Comparison of ENCODE assay signal across 31 cellular contexts in genomic region chr3:148546959-148547358, GRCh38.
"Had no signal": no experiment of that assay in that cellular context is flagged by ENCODE, and none has a peak within 500 bp of the region (broad histone marks: within the 10 kb centered on the region; RNA-seq: fewer than 3 reads in every experiment).

No MANE protein-coding gene starts in this region.

- H3K4me3 ChIP-seq: coronary artery, esophagus squamous epithelium, gastroesophageal sphincter had no signal

- H3K4me1 ChIP-seq: esophagus squamous epithelium, gastroesophageal sphincter had no signal

- H3K9me3 ChIP-seq: esophagus squamous epithelium, gastroesophageal sphincter had no signal

- H3K27me3 Mint-ChIP-seq: activated B cell treated with CpG ODN at 0.5 μM for 24 hours; activated CD4-positive, alpha-beta memory T cell treated with anti-CD3 and anti-CD28 coated beads for 36 hours; activated CD4-positive, alpha-beta T cell treated with anti-CD3 and anti-CD28 coated beads, Interleukin-2, amount 10 ng/mL, durations not matched to agents 24 days and 14 days; activated CD8-positive, alpha-beta memory T cell treated with anti-CD3 and anti-CD28 coated beads, Interleukin-2, amount 10 ng/mL, durations not matched to agents 7 days and 5 days; activated naive CD8-positive, alpha-beta T cell; central memory CD8-positive, alpha-beta T cell; effector memory CD8-positive, alpha-beta T cell; T-helper 17 cell had no signal

- H3K27me3 ChIP-seq: brain microvascular endothelial cell, esophagus squamous epithelium, gastroesophageal sphincter had no signal

- H3K9me3 Mint-ChIP-seq: activated B cell treated with CpG ODN at 0.5 μM for 24 hours; activated CD4-positive, alpha-beta T cell treated with anti-CD3 and anti-CD28 coated beads, Interleukin-2, amount 10 ng/mL, durations not matched to agents 24 days and 14 days; activated T-helper 1 cell treated with anti-CD3 and anti-CD28 coated beads, Interleukin-12 subunit alpha, Interleukin-12 subunit beta, Interleukin-2, Interleukin-4 antibody, amounts not matched to agents 30 ng/mL and 10 ng/mL and 1 ng/mL, durations not matched to agents 14 hours and 24 hours and 36 hours had no signal

- H3K27ac Mint-ChIP-seq: activated B cell treated with CpG ODN at 0.5 μM for 24 hours; activated CD4-positive, alpha-beta memory T cell treated with anti-CD3 and anti-CD28 coated beads for 36 hours; activated CD4-positive, alpha-beta T cell treated with anti-CD3 and anti-CD28 coated beads, Interleukin-2, amount 10 ng/mL, durations not matched to agents 24 days and 14 days; activated CD8-positive, alpha-beta memory T cell treated with anti-CD3 and anti-CD28 coated beads, Interleukin-2, amount 10 ng/mL, durations not matched to agents 7 days and 5 days; activated CD8-positive, alpha-beta T cell treated with anti-CD3 and anti-CD28 coated beads, Interleukin-2, amount 10 ng/mL, durations not matched to agents 7 days and 5 days; activated naive CD8-positive, alpha-beta T cell; activated T-helper 1 cell treated with anti-CD3 and anti-CD28 coated beads, Interleukin-12 subunit alpha, Interleukin-12 subunit beta, Interleukin-2, Interleukin-4 antibody, amounts not matched to agents 30 ng/mL and 10 ng/mL and 1 ng/mL, durations not matched to agents 14 hours and 24 hours and 36 hours; effector memory CD8-positive, alpha-beta T cell; T-helper 17 cell; T-helper 2 cell treated with Interferon-gamma antibody and Interleukin-4, amounts not matched to agents 5 μg/mL and 100 μg/mL, for 36 hours had no signal

- H3K4me3 Mint-ChIP-seq: activated B cell treated with CpG ODN at 0.5 μM for 24 hours; activated CD4-positive, alpha-beta memory T cell treated with anti-CD3 and anti-CD28 coated beads for 36 hours; activated CD4-positive, alpha-beta T cell treated with anti-CD3 and anti-CD28 coated beads, Interleukin-2, amount 10 ng/mL, durations not matched to agents 24 days and 14 days; activated CD8-positive, alpha-beta memory T cell treated with anti-CD3 and anti-CD28 coated beads, Interleukin-2, amount 10 ng/mL, durations not matched to agents 7 days and 5 days; activated CD8-positive, alpha-beta T cell treated with anti-CD3 and anti-CD28 coated beads, Interleukin-2, amount 10 ng/mL, durations not matched to agents 7 days and 5 days; activated naive CD8-positive, alpha-beta T cell; activated T-helper 1 cell treated with anti-CD3 and anti-CD28 coated beads, Interleukin-12 subunit alpha, Interleukin-12 subunit beta, Interleukin-2, Interleukin-4 antibody, amounts not matched to agents 30 ng/mL and 10 ng/mL and 1 ng/mL, durations not matched to agents 14 hours and 24 hours and 36 hours; central memory CD8-positive, alpha-beta T cell; effector memory CD8-positive, alpha-beta T cell; T-helper 17 cell; T-helper 2 cell treated with Interferon-gamma antibody and Interleukin-4, amounts not matched to agents 5 μg/mL and 100 μg/mL, for 36 hours had no signal

- ATAC-seq: activated CD4-positive, CD25-positive, alpha-beta regulatory T cell treated with anti-CD3 and anti-CD28 coated beads, Interleukin-2, amount 50 U/mL, for 24 hours; activated CD8-positive, alpha-beta memory T cell treated with anti-CD3 and anti-CD28 coated beads, Interleukin-2, amount 10 ng/mL, durations not matched to agents 7 days and 5 days; activated CD8-positive, alpha-beta T cell treated with anti-CD3 and anti-CD28 coated beads, Interleukin-2, amount 10 ng/mL, durations not matched to agents 7 days and 5 days; effector memory CD8-positive, alpha-beta T cell; gastroesophageal sphincter; T-helper 17 cell had no signal

- H3K27ac ChIP-seq: brain microvascular endothelial cell, coronary artery, epithelial cell of prostate, esophagus squamous epithelium, gastroesophageal sphincter, WERI-Rb-1 had no signal

- H3K36me3 ChIP-seq: brain microvascular endothelial cell, esophagus squamous epithelium, gastroesophageal sphincter, WERI-Rb-1 had no signal

- H3K36me3 Mint-ChIP-seq: activated CD4-positive, alpha-beta memory T cell treated with anti-CD3 and anti-CD28 coated beads for 36 hours; activated CD8-positive, alpha-beta memory T cell treated with anti-CD3 and anti-CD28 coated beads, Interleukin-2, amount 10 ng/mL, durations not matched to agents 7 days and 5 days; activated naive CD8-positive, alpha-beta T cell had no signal

- DNase-seq: activated B cell treated with CpG ODN at 0.5 μM for 24 hours; activated CD4-positive, alpha-beta memory T cell treated with anti-CD3 and anti-CD28 coated beads for 36 hours; activated CD4-positive, alpha-beta T cell treated with anti-CD3 and anti-CD28 coated beads, Interleukin-2, amount 10 ng/mL, durations not matched to agents 24 days and 14 days; activated CD8-positive, alpha-beta memory T cell treated with anti-CD3 and anti-CD28 coated beads, Interleukin-2, amount 10 ng/mL, durations not matched to agents 7 days and 5 days; activated CD8-positive, alpha-beta memory T cell treated with anti-CD3 and anti-CD28 coated beads, Interleukin-2, amount 50 U/mL, for 4 hours; activated CD8-positive, alpha-beta T cell treated with anti-CD3 and anti-CD28 coated beads, Interleukin-2, amount 10 ng/mL, durations not matched to agents 7 days and 5 days; activated gamma-delta T cell; activated naive CD4-positive, alpha-beta T cell; activated naive CD4-positive, alpha-beta T cell treated with anti-CD3 and anti-CD28 coated beads, Interleukin-2, amount 50 U/mL, for 16 hours; activated T-cell treated with anti-CD3 and anti-CD28 coated beads, Interleukin-2, amount 50 U/mL, for 1 hour; activated T-cell treated with anti-CD3 and anti-CD28 coated beads, Interleukin-2, amount 50 U/mL, for 48 hours; amniotic stem cell; anterior cingulate cortex; brain microvascular endothelial cell; dermis blood vessel endothelial cell; effector CD4-positive, alpha-beta T cell; effector memory CD8-positive, alpha-beta T cell; esophagus squamous epithelium; foreskin melanocyte; T-helper 1 cell; T-helper 17 cell; T1000; WERI-Rb-1 had no signal

- H3K4me1 Mint-ChIP-seq: activated B cell treated with CpG ODN at 0.5 μM for 24 hours; activated CD4-positive, alpha-beta T cell treated with anti-CD3 and anti-CD28 coated beads, Interleukin-2, amount 10 ng/mL, durations not matched to agents 24 days and 14 days; activated CD8-positive, alpha-beta memory T cell treated with anti-CD3 and anti-CD28 coated beads, Interleukin-2, amount 10 ng/mL, durations not matched to agents 7 days and 5 days; central memory CD8-positive, alpha-beta T cell; T-helper 17 cell had no signal
